Comparison of ENCODE assay signal across 19 cellular contexts in genomic region chr10:63596924-63597323, GRCh38.
DNase-seq lines count a peak whose midpoint lies in the region; ATAC-seq and TF ChIP-seq lines count a peak whose summit lies in the region.
"Had no signal": no experiment of that assay in that cellular context is flagged by ENCODE, and none has a peak within 500 bp of the region (broad histone marks: within the 10 kb centered on the region; RNA-seq: fewer than 3 reads in every experiment).

No MANE protein-coding gene starts in this region.

- H3K9me2 ChIP-seq in GM23338 (ENCODE audit: insufficient read depth) = no peaks in the 10 kb centered on the region

- no peak overlapping the region for H3K9ac ChIP-seq in endodermal cell (ENCODE audit: extremely low read depth, low read length, poor library complexity, severe bottlenecking)
- H3K9ac ChIP-seq: BLaER1 had no signal

- no peaks in the 10 kb centered on the region for H3F3A ChIP-seq in GM23338 (replicated peaks; ENCODE audit: low read depth)

- no peak for ATAC-seq in activated T-cell treated with anti-CD3 and anti-CD28 coated beads, Interleukin-2, amount 50 U/mL, for 4 hours
- no peak for ATAC-seq in GM23338
- ATAC-seq: CD8-positive, alpha-beta T cell; GM12878 had no signal

- peaks cover 1% of the 10 kb centered on the region; the same call in 1 of the 2 replicates for H3K4me1 ChIP-seq in GM23338 (ENCODE audit: insufficient read depth)
- H3K4me1 ChIP-seq in endodermal cell (ENCODE audit: control insufficient read depth, insufficient read depth, low read length) = no peaks in the 10 kb centered on the region
- H3K4me1 ChIP-seq in testis = no peaks in the 10 kb centered on the region
- H3K4me1 ChIP-seq: BLaER1 had no signal

- DNase-seq in activated T-cell treated with anti-CD3 and anti-CD28 coated beads, Interleukin-2, amount 50 U/mL, for 24 hours = no peak
- no peak for DNase-seq in activated T-cell treated with anti-CD3 and anti-CD28 coated beads, Interleukin-2, amount 50 U/mL, for 4 hours
- no peak for DNase-seq in GM23338 (ENCODE audit: low spot score)
- no peak for DNase-seq in endodermal cell
- DNase-seq in testis = peak; percentile 47
- no peak for DNase-seq in CD1c-positive myeloid dendritic cell (ENCODE audit: extremely low spot score)
- DNase-seq in H7 = no peak
- DNase-seq in NCI-H1105 (lab: John Stamatoyannopoulos, UW) = no peak
- DNase-seq: 8988T; CD8-positive, alpha-beta T cell; DMS 273 treated with DMSO at 0.1 percent for 48 hours; DMS53; DND-41; EL; HCEC 1CT; IMR-90 had no signal

- TF ChIP-seq POLR2A in testis (IDR thresholded peaks at IDR 0.05) = no peak

- peaks cover 7% of the 10 kb centered on the region for H3K4me1 Mint-ChIP-seq in activated T-cell treated with anti-CD3 and anti-CD28 coated beads, Interleukin-2, amount 50 U/mL, for 24 hours (ENCODE audit: low read depth)
- H3K4me1 Mint-ChIP-seq in activated T-cell treated with anti-CD3 and anti-CD28 coated beads, Interleukin-2, amount 50 U/mL, for 4 hours (ENCODE audit: low read depth) = no peaks in the 10 kb centered on the region
- H3K4me1 Mint-ChIP-seq in GM23338 (no peaks in the 10 kb centered on the region; the same call in 1 of the 3 replicates), endodermal cell (no peaks in the 10 kb centered on the region)

- H3K4me2 ChIP-seq in GM23338 = no peak overlapping the region
- H3K4me2 ChIP-seq: BLaER1 had no signal

- H3K27me3 ChIP-seq in GM23338 (ENCODE audit: insufficient read depth) (no peaks in the 10 kb centered on the region), endodermal cell (ENCODE audit: control insufficient read depth, insufficient read depth, low read length, poor library complexity, severe bottlenecking) (no peaks in the 10 kb centered on the region), testis (no peaks in the 10 kb centered on the region), H7 (ENCODE audit: control insufficient read depth, insufficient read depth, low read length) (no peaks in the 10 kb centered on the region)
- H3K27me3 ChIP-seq: BLaER1 had no signal

- no peaks in the 10 kb centered on the region for H4K20me1 ChIP-seq in GM23338 (replicated peaks; ENCODE audit: insufficient read depth)
- H4K20me1 ChIP-seq: BLaER1 had no signal

- TF ChIP-seq CTCF in GM23338 (conservative IDR thresholded peaks at IDR 0.05; ENCODE audit: low read depth in 2 of 2) (no peak), endodermal cell (conservative IDR thresholded peaks at IDR 0.05) (no peak), testis (IDR thresholded peaks at IDR 0.05) (no peak)

- H3K9me3 Mint-ChIP-seq in activated T-cell treated with anti-CD3 and anti-CD28 coated beads, Interleukin-2, amount 50 U/mL, for 24 hours = no peaks in the 10 kb centered on the region
- no peaks in the 10 kb centered on the region for H3K9me3 Mint-ChIP-seq in activated T-cell treated with anti-CD3 and anti-CD28 coated beads, Interleukin-2, amount 50 U/mL, for 4 hours
- no peaks in the 10 kb centered on the region for H3K9me3 Mint-ChIP-seq in GM23338
- H3K9me3 Mint-ChIP-seq in endodermal cell = no peaks in the 10 kb centered on the region
- H3K9me3 Mint-ChIP-seq: CD8-positive, alpha-beta T cell had no signal

- no peak overlapping the region for H3K4me3 Mint-ChIP-seq in activated T-cell treated with anti-CD3 and anti-CD28 coated beads, Interleukin-2, amount 50 U/mL, for 24 hours
- no peak overlapping the region for H3K4me3 Mint-ChIP-seq in activated T-cell treated with anti-CD3 and anti-CD28 coated beads, Interleukin-2, amount 50 U/mL, for 4 hours
- H3K4me3 Mint-ChIP-seq in GM23338 = no peak overlapping the region
- H3K4me3 Mint-ChIP-seq in endodermal cell = no peak overlapping the region
- H3K4me3 Mint-ChIP-seq: CD14-positive monocyte; CD8-positive, alpha-beta T cell had no signal

- 93 to 100% methylated on average over 4 of the region's 4 CpGs for WGBS in endodermal cell (ENCODE audit: insufficient coverage in 1 of 2, insufficient read length in 1 of 2), 2 experiments
- WGBS in testis, 2 donors = 23 to 56% methylated on average over 4 of the region's 4 CpGs

- H3K27ac Mint-ChIP-seq in activated T-cell treated with anti-CD3 and anti-CD28 coated beads, Interleukin-2, amount 50 U/mL, for 24 hours = peak overlapping the region; percentile 24
- no peak overlapping the region for H3K27ac Mint-ChIP-seq in GM23338
- peak overlapping the region; percentile 55 for H3K27ac Mint-ChIP-seq in endodermal cell
- H3K27ac Mint-ChIP-seq: CD8-positive, alpha-beta T cell had no signal

- H3K79me2 ChIP-seq in GM23338 (replicated peaks; ENCODE audit: insufficient read depth) = peaks cover 13% of the 10 kb centered on the region; the same call in 1 of the 2 replicates

- peaks cover 7% of the 10 kb centered on the region; the same call in 1 of the 2 replicates for H3K36me3 ChIP-seq in GM23338 (ENCODE audit: insufficient read depth)
- H3K36me3 ChIP-seq in endodermal cell (ENCODE audit: control insufficient read depth, insufficient read depth, low read length) = peaks cover 57% of the 10 kb centered on the region
- H3K36me3 ChIP-seq in testis (ENCODE audit: low read depth, missing control alignments) = no peaks in the 10 kb centered on the region
- H3K36me3 ChIP-seq in H7 (replicated peaks; ENCODE audit: control insufficient read depth, insufficient read depth, low read length) = 0 out of 2 replicates have a peak, but pooled peaks cover 2% of the 10 kb centered on the region

- no peak overlapping the region for H2AFZ ChIP-seq in GM23338

- H3K4me3 ChIP-seq in GM23338 (no peak overlapping the region), endodermal cell (ENCODE audit: low read length) (no peak overlapping the region), testis (no peak overlapping the region), H7 (ENCODE audit: insufficient read depth, low read depth, low read length) (no peak overlapping the region)
- H3K4me3 ChIP-seq: BLaER1, GM12878 had no signal

- no peaks in the 10 kb centered on the region for H3K9me3 ChIP-seq in endodermal cell (ENCODE audit: control insufficient read depth, low read length)
- no peaks in the 10 kb centered on the region for H3K9me3 ChIP-seq in testis
- H3K9me3 ChIP-seq: BLaER1 had no signal

- intact Hi-C loops in testis (cut with DNase I; ENCODE audit: low total_unique reads) = no loop called here

- 0 out of 2 replicates have a peak overlapping the region, but pooled peaks have one; percentile 40 for H3K27ac ChIP-seq in GM23338 (ENCODE audit: low read depth)
- no peak overlapping the region for H3K27ac ChIP-seq in endodermal cell (ENCODE audit: low read depth, low read length)
- no peak overlapping the region for H3K27ac ChIP-seq in testis
- H3K27ac ChIP-seq: BLaER1 had no signal

- no peaks in the 10 kb centered on the region for H3K27me3 Mint-ChIP-seq in activated T-cell treated with anti-CD3 and anti-CD28 coated beads, Interleukin-2, amount 50 U/mL, for 24 hours
- H3K27me3 Mint-ChIP-seq in activated T-cell treated with anti-CD3 and anti-CD28 coated beads, Interleukin-2, amount 50 U/mL, for 4 hours (ENCODE audit: low read depth) = no peaks in the 10 kb centered on the region
- H3K27me3 Mint-ChIP-seq in GM23338 (ENCODE audit: insufficient read depth, low read depth, poor library complexity) (peaks cover 2% of the 10 kb centered on the region), endodermal cell (ENCODE audit: insufficient read depth) (no peaks in the 10 kb centered on the region)

- H3K36me3 Mint-ChIP-seq in activated T-cell treated with anti-CD3 and anti-CD28 coated beads, Interleukin-2, amount 50 U/mL, for 24 hours (ENCODE audit: low read depth) = peaks cover 48% of the 10 kb centered on the region
- peaks cover 35% of the 10 kb centered on the region for H3K36me3 Mint-ChIP-seq in activated T-cell treated with anti-CD3 and anti-CD28 coated beads, Interleukin-2, amount 50 U/mL, for 4 hours (ENCODE audit: insufficient read depth)
- H3K36me3 Mint-ChIP-seq in GM23338 (ENCODE audit: low read depth) = peaks cover 18% of the 10 kb centered on the region; the same call in 2 of the 3 replicates
- peaks cover 51% of the 10 kb centered on the region for H3K36me3 Mint-ChIP-seq in endodermal cell (ENCODE audit: low read depth)

TF ChIP-seq in GM23338, 12 proteins besides CTCF, POLR2A, EP300 and RAD21:
- TF ChIP-seq ETS1 (IDR thresholded peaks at IDR 0.05) (no peak), JUNB (IDR thresholded peaks at IDR 0.05; ENCODE audit: unreplicated experiment) (no peak), REST (IDR thresholded peaks at IDR 0.05; ENCODE audit: unreplicated experiment) (no peak), CREB1 (CRISPR knock-in tag; IDR thresholded peaks at IDR 0.05; ENCODE audit: low read depth) (no peak), ZNF331 (CRISPR knock-in tag; IDR thresholded peaks at IDR 0.05; ENCODE audit: low read depth) (no peak)
